Comparison of ENCODE assay signal across 1 cellular context in the genomic region with DNA sequence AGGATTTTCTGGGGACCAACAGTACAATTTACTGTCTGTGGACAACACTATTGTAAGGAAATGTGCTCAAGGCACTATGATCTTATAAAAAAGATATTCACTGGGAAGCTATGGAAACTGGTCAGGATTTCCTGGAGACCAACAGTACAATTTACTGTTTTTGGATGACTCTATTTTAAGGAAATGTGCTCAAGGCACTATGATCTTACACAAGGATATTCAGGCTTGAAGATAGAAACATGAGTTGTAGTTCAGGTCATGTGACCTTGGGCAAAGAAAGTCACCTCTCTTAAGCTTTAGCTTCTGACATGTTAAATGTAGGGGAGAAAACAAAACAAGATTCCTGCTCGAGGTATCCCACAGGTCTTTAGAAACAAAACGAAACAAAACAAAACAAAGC.
TF ChIP-seq lines count a peak whose summit lies in the region.

No MANE protein-coding gene starts in this region.

TF ChIP-seq in K562, 482 proteins besides CTCF, POLR2A, EP300 and RAD21:
- peak; percentile 56 for TF ChIP-seq TFE3 (CRISPR knock-in tag; IDR thresholded peaks at IDR 0.05)
- TF ChIP-seq, protein P1, sequence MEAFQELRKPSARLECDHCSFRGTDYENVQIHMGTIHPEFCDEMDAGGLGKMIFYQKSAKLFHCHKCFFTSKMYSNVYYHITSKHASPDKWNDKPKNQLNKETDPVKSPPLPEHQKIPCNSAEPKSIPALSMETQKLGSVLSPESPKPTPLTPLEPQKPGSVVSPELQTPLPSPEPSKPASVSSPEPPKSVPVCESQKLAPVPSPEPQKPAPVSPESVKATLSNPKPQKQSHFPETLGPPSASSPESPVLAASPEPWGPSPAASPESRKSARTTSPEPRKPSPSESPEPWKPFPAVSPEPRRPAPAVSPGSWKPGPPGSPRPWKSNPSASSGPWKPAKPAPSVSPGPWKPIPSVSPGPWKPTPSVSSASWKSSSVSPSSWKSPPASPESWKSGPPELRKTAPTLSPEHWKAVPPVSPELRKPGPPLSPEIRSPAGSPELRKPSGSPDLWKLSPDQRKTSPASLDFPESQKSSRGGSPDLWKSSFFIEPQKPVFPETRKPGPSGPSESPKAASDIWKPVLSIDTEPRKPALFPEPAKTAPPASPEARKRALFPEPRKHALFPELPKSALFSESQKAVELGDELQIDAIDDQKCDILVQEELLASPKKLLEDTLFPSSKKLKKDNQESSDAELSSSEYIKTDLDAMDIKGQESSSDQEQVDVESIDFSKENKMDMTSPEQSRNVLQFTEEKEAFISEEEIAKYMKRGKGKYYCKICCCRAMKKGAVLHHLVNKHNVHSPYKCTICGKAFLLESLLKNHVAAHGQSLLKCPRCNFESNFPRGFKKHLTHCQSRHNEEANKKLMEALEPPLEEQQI (IDR thresholded peaks at IDR 0.05): no peak
- TF ChIP-seq TCF3 (CRISPR knock-in tag; IDR thresholded peaks at IDR 0.05): no peak
- TF ChIP-seq IRF1 (CRISPR knock-in tag; IDR thresholded peaks at IDR 0.05; ENCODE audit: borderline replicate concordance): no peak
- TF ChIP-seq ZNF551 (CRISPR knock-in tag; IDR thresholded peaks at IDR 0.05): no peak
- TF ChIP-seq BCL6 (CRISPR knock-in tag; IDR thresholded peaks at IDR 0.05): no peak
- TF ChIP-seq PHF21A (IDR thresholded peaks at IDR 0.05; ENCODE audit: borderline replicate concordance, low read depth): no peak
